Comparison of ENCODE assay signal across 9 cellular contexts in the genomic region with DNA sequence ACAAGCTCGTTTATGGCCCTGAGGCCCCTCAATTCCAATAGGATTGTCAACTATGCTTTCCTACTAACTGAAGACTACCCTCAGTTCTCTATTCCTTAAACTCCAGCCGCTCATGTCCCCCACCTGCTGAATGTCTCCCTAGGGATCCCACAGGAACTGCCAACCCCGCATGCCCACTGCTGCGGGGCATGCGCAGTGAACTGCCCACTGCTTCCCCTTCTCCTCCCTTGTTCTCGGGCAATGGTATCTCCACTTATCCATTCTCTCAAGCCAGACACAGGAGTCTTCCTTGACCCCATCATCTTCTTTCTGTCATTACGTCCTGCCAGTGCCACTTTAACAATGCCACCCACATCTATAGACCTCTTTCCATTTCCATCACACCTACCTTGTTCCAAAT.
"Had no signal": no experiment of that assay in that cellular context is flagged by ENCODE, and none has a peak within 500 bp of the region (broad histone marks: within the 10 kb centered on the region; RNA-seq: fewer than 3 reads in every experiment).

No MANE protein-coding gene starts in this region.

- H3K4me1 Mint-ChIP-seq: GM23338, H9, IgD-negative memory B cell had no signal

- H3K36me3 Mint-ChIP-seq: IgD-negative memory B cell had no signal

- H3K4me3 ChIP-seq: GM23338 had no signal

- FAIRE-seq: H1, H54, HepG2 had no signal

- H3K4me2 ChIP-seq: GM23338 had no signal

- DNase-seq: H9, HCEC 1CT, KG1 had no signal

- ATAC-seq: GM23338, HepG2 had no signal

- H3K27ac ChIP-seq: HL-60 had no signal

- H3K9me3 Mint-ChIP-seq: GM23338, H9, IgD-negative memory B cell had no signal

- H2AFZ ChIP-seq: GM23338 had no signal

- H3K27ac Mint-ChIP-seq: GM23338 had no signal

- H3K4me3 Mint-ChIP-seq: GM23338, H9, IgD-negative memory B cell had no signal

- H3K27me3 Mint-ChIP-seq: IgD-negative memory B cell had no signal
